8 cellular contexts compared by ENCODE assay signal in the genomic region with DNA sequence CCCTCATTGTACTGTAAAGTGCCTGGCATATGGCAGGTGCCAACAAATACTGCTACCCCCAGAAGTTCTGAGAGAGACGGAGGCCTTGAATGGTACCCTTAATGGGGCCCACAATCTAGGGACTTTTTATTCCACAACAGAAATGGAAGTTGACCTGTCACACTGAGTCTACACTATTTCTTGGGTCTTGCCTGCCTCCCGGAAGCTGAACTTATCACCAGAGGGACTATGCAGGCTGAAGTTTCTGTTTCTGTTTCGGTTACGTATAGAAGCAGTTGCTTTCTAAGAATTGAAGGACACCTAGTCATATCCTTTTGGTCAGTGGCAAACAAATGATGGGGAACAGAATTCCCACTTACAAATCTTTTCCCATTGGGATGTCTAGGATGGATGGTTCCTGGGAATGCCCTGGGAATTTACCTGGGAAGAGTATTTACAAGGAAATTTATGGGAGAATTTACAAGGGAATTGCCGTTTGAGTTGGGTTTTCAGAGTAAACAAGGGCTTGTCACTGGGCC.
A peak's percentile ranks its signal among the peaks of the same experiment; 100 is the strongest.
DNase-seq lines count a peak whose midpoint lies in the region; ATAC-seq, FAIRE-seq and TF ChIP-seq lines count a peak whose summit lies in the region.

No MANE protein-coding gene starts in this region.

- TF ChIP-seq CTCF in WTC11 (IDR thresholded peaks at IDR 0.05) (no peak), esophagus squamous epithelium (IDR thresholded peaks at IDR 0.05) (no peak)

- H3K4me1 Mint-ChIP-seq in activated T-cell treated with anti-CD3 and anti-CD28 coated beads, Interleukin-2, amount 50 U/mL, for 4 hours (ENCODE audit: low read depth) = peaks cover 15% of the 10 kb centered on the region
- 0 out of 2 replicates have a peak, but pooled peaks cover 4% of the 10 kb centered on the region for H3K4me1 Mint-ChIP-seq in WTC11

- H3K27me3 Mint-ChIP-seq in activated T-cell treated with anti-CD3 and anti-CD28 coated beads, Interleukin-2, amount 50 U/mL, for 4 hours (ENCODE audit: low read depth) = no peaks in the 10 kb centered on the region
- H3K27me3 Mint-ChIP-seq in WTC11 (ENCODE audit: low read depth) = no peaks in the 10 kb centered on the region; the same call in 1 of the 2 replicates

- no peak for DNase-seq in activated T-cell treated with anti-CD3 and anti-CD28 coated beads, Interleukin-2, amount 50 U/mL, for 4 hours
- DNase-seq in small intestine (peak; percentile 93), cortex of kidney (lab: John Stamatoyannopoulos, UW) (no peak), WTC11 (ENCODE audit: low spot score) (no peak), esophagus squamous epithelium (lab: John Stamatoyannopoulos, UW) (no peak)

- no peaks in the 10 kb centered on the region for H3K36me3 Mint-ChIP-seq in activated T-cell treated with anti-CD3 and anti-CD28 coated beads, Interleukin-2, amount 50 U/mL, for 4 hours (ENCODE audit: insufficient read depth)
- no peaks in the 10 kb centered on the region for H3K36me3 Mint-ChIP-seq in WTC11

- TF ChIP-seq POLR2A in esophagus squamous epithelium (IDR thresholded peaks at IDR 0.05) = no peak

- H3K36me3 ChIP-seq in BLaER1 = no peaks in the 10 kb centered on the region
- H3K36me3 ChIP-seq in small intestine (ENCODE audit: control insufficient read depth in 2 of 2, insufficient read depth in 2 of 2, low read length in 2 of 2) = no peaks in the 10 kb centered on the region
- H3K36me3 ChIP-seq in esophagus squamous epithelium = no peaks in the 10 kb centered on the region

- H3K4me3 Mint-ChIP-seq in activated T-cell treated with anti-CD3 and anti-CD28 coated beads, Interleukin-2, amount 50 U/mL, for 4 hours = peak overlapping the region; percentile 71
- no peak overlapping the region for H3K4me3 Mint-ChIP-seq in WTC11

- H3K9me3 Mint-ChIP-seq in activated T-cell treated with anti-CD3 and anti-CD28 coated beads, Interleukin-2, amount 50 U/mL, for 4 hours = no peaks in the 10 kb centered on the region
- H3K9me3 Mint-ChIP-seq in WTC11 = peaks cover 2% of the 10 kb centered on the region; the same call in 1 of the 2 replicates

- H3K27ac ChIP-seq in BLaER1 = peak overlapping the region; percentile 42; the same call in 1 of the 2 replicates
- H3K27ac ChIP-seq in small intestine (ENCODE audit: low read depth in 1 of 2, low read length in 1 of 2) = peak overlapping the region; percentile 65 to 77
- peak overlapping the region in 2 of 4 donors; percentile 24 to 27 for H3K27ac ChIP-seq in esophagus squamous epithelium

- no peak overlapping the region for H3K27ac Mint-ChIP-seq in WTC11

- peak; percentile 79 for ATAC-seq in GM19324 (IDR thresholded peaks at IDR 0.05; ENCODE audit: low FRiP score, unreplicated experiment)
- ATAC-seq in HG03280 (IDR thresholded peaks at IDR 0.05; ENCODE audit: unreplicated experiment) = peak; percentile 77
- ATAC-seq in activated T-cell treated with anti-CD3 and anti-CD28 coated beads, Interleukin-2, amount 50 U/mL, for 4 hours = peak; percentile 73 to 87
- no peak for ATAC-seq in WTC11

- H3K9ac ChIP-seq in BLaER1 = no peak overlapping the region

- WGBS in small intestine, 3 donors = 10 to 35% (median 13%) methylated on average over 5 of the region's 5 CpGs
- WGBS in esophagus squamous epithelium, 2 donors = 56 to 73% methylated on average over 4 to 5 of the region's 5 CpGs

- no peaks in the 10 kb centered on the region for H4K20me1 ChIP-seq in BLaER1

- H3K9me3 ChIP-seq in BLaER1 (peaks cover 8% of the 10 kb centered on the region), small intestine (ENCODE audit: control insufficient read depth, low read depth) (no peaks in the 10 kb centered on the region), esophagus squamous epithelium (peaks cover 0 to 4% (median 3%) of the 10 kb centered on the region in 3 donors)

- intact Hi-C loops in esophagus squamous epithelium (cut with DNase I) = no loop called here

- H3K4me1 ChIP-seq in BLaER1 (peaks cover 95% of the 10 kb centered on the region), small intestine (ENCODE audit: control insufficient read depth in 2 of 2, insufficient read depth in 1 of 2, low read depth in 1 of 2, low read length in 1 of 2) (peaks cover 9% of the 10 kb centered on the region in 2 donors), esophagus squamous epithelium (peaks cover 13 to 85% (median 45%) of the 10 kb centered on the region in 3 donors)

- H3K4me2 ChIP-seq in BLaER1 = peak overlapping the region; percentile 93

- H3K27me3 ChIP-seq in BLaER1 (no peaks in the 10 kb centered on the region), small intestine (ENCODE audit: control insufficient read depth in 2 of 2, insufficient read depth in 2 of 2, low read length in 2 of 2) (no peaks in the 10 kb centered on the region), esophagus squamous epithelium (no peaks in the 10 kb centered on the region)

- no peak overlapping the region; the same call in 1 of the 2 replicates for H3K4me3 ChIP-seq in BLaER1
- H3K4me3 ChIP-seq in small intestine (ENCODE audit: low read depth in 1 of 2, low read length in 2 of 2) = no peak overlapping the region
- H3K4me3 ChIP-seq in esophagus squamous epithelium = no peak overlapping the region

- POLR2A ChIA-PET in WTC11 (lab: Charles Lee) = interaction anchor here (2.0 kb wide), 1 partner anchor 129 kb away, joined by 5 read pairs; a partner anchor contains a TSS

- CTCF ChIA-PET in WTC11 (lab: Charles Lee) = interaction anchor here (0.9 to 1.2 kb wide), 2 partner anchors 8 to 26 kb away, joined by 3 to 4 read pairs; no protein-coding TSS in a partner anchor

- no peak for FAIRE-seq in small intestine (lab: Jason Lieb, UNC)

TF ChIP-seq in WTC11, 78 proteins besides CTCF, POLR2A, EP300 and RAD21:
- TF ChIP-seq CBFB (CRISPR knock-in tag; IDR thresholded peaks at IDR 0.05; ENCODE audit: low read depth) (no peak), NFE2L1 (CRISPR knock-in tag; IDR thresholded peaks at IDR 0.05) (no peak)
TF ChIP-seq in WTC11: peak in this region for 0.
